ENCODE assay signal across 8 cellular contexts in the genomic region with DNA sequence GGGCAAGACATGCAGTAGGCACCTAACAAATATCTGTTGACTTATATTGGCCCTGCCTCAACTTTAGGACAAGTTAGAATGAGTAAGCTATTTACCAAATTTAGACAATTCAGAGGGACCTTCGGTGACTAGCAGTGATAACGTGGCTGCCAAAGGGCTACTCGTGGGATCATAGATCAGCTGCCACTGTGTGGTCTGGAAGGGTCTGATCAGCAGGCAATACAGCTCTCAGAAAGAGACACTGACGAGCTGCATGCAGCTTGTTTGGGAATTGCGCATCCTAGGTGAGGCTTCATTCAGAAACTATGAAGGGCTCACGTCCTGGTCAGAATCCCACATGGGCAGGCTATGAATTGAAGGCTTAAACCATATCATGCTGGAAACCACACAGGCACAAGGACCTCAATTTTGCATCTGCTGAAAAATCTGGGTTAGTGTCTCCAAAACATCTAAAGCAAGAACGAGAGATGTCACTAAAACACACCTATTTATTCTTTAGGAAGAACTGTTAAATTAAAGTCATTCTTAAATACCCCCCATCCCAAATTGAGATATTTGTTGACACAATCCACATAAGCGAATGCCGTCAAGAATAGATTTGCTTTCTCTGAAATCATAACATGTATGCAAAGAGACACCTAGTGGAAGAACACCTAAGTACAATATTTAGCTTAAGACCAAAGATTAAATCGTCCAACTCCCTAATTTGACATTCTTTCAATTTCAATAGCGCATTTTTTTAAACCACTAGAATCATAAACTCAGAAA.
DNase-seq lines count a peak whose midpoint lies in the region; ATAC-seq and TF ChIP-seq lines count a peak whose summit lies in the region.

No MANE protein-coding gene starts in this region.

- no peak overlapping the region for H3K4me3 Mint-ChIP-seq in chondrocyte (ENCODE audit: unreplicated experiment)

- H3K36me3 Mint-ChIP-seq in chondrocyte (ENCODE audit: low read depth): no peaks in the 10 kb centered on the region

- peak; percentile 63 for ATAC-seq in GM19372 (IDR thresholded peaks at IDR 0.05; ENCODE audit: low read depth, unreplicated experiment)

- TF ChIP-seq CTCF in chondrocyte (IDR thresholded peaks at IDR 0.05): peak; percentile 84

- H3K9me3 Mint-ChIP-seq in chondrocyte (ENCODE audit: low read depth): no peaks in the 10 kb centered on the region

- peaks cover 2% of the 10 kb centered on the region for H3K27me3 Mint-ChIP-seq in chondrocyte (ENCODE audit: low read depth)

- DNase-seq in DMS153 (lab: John Stamatoyannopoulos, UW) (peak; percentile 33), HT-29 (ENCODE audit: low spot score) (peak; percentile 27), OCI-M1 (lab: John Stamatoyannopoulos, UW) (peak; percentile 85), chondrocyte (ENCODE audit: low spot score) (no peak), myocyte (ENCODE audit: low read depth) (peak; percentile 41), foreskin melanocyte (no peak), COR-L47 (lab: John Stamatoyannopoulos, UW) (no peak)

- peaks cover 5% of the 10 kb centered on the region for H3K4me1 Mint-ChIP-seq in chondrocyte (ENCODE audit: low read depth)

- no peak overlapping the region for H3K27ac Mint-ChIP-seq in chondrocyte (ENCODE audit: unreplicated experiment)

Comparison
In these comparisons a context has a peak if more than half of its experiments do, and no peak if none do; other contexts are left out.
1. DNase-seq: peak in DMS153 (single experiment), HT-29 (single experiment), OCI-M1 (single experiment) and myocyte (single experiment); none in chondrocyte (single experiment), foreskin melanocyte (single experiment) and COR-L47 (single experiment).